In the genomic region with DNA sequence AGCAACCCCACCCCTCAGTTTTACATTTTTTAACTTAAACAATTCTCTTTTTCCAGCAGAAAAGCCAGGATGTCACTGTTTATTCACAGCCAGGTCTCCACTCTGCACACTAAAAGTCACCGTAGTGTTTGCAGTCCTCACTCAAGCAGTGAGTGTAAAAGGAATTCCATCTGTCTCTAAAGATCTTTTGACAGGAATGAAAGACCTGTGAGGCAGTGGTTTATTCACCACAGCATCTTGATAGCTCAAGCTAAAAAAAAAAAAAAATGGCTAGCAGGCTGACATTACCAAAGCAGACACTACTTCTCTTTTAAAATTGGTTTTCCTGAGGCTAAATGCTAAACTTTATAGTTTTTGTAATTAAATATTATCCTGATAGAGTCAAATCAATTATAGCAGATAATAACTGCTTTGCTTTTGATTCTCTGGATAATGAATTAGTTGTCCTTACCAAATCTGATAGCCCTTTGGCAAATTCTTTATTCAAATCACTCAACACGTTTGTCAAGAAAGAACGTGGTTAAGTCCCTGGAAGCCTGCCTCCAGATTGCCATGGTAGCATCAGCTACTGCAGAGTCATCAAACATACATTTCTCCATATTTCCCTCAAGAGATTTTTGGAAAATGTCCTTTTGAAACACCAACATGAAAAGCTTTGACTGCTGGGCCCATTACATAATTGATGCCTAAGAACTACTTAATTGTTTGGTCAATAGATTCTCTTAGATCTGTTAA, we compare ENCODE assay signal across 20 cellular contexts. TPM values are rescaled to one million over a fixed set of nuclear protein-coding genes. Genes with fewer than 3 reads are reported as not detected.
"Had no signal": no experiment of that assay in that cellular context is flagged by ENCODE, and none has a peak within 500 bp of the region (broad histone marks: within the 10 kb centered on the region; RNA-seq: fewer than 3 reads in every experiment).

No MANE protein-coding gene starts in this region.

- DNase-seq: activated CD4-positive, alpha-beta T cell treated with anti-CD3 and anti-CD28 coated beads, Interleukin-2, amount 10 ng/mL, durations not matched to agents 7 days and 5 days; activated CD8-positive, alpha-beta memory T cell treated with anti-CD3 and anti-CD28 coated beads for 24 hours; activated naive CD4-positive, alpha-beta T cell treated with Interleukin-2 at 50 U/mL for 16 hours; activated naive CD8-positive, alpha-beta T cell treated with anti-CD3 and anti-CD28 coated beads, Interleukin-2, amount 50 U/mL, for 24 hours; cerebellar nuclear complex; dermis blood vessel endothelial cell; erythroblast; foreskin fibroblast; islet precursor cell; left ventricle myocardium inferior; mesenchymal stem cell; ovary; retina; stomach; T-helper 17 cell; tibial artery had no signal

- H3K36me3 ChIP-seq: left ventricle myocardium inferior, ovary, stomach, tibial artery, vagina had no signal

- H3K27ac ChIP-seq: left ventricle myocardium inferior, ovary, stomach, tibial artery, vagina had no signal

- H3K4me3 ChIP-seq: left ventricle myocardium inferior, ovary, skin epidermis, stomach, tibial artery, vagina had no signal

- ATAC-seq: activated naive CD8-positive, alpha-beta T cell treated with anti-CD3 and anti-CD28 coated beads, Interleukin-2, amount 50 U/mL, for 24 hours; T-helper 17 cell; WTC11 had no signal

- H3K27me3 ChIP-seq: ovary, stomach, tibial artery, vagina had no signal

RNA-seq across cellular contexts. Expression of gene SLC5A9, which starts 22.2 kb away (rescaled TPM):
- total RNA-seq: activated CD4-positive, alpha-beta T cell treated with anti-CD3 and anti-CD28 coated beads, Interleukin-2, amount 10 ng/mL, durations not matched to agents 7 days and 5 days; dermis blood vessel endothelial cell; T-helper 17 cell had no signal
- polyA plus RNA-seq: neural cell had no signal
